In the genomic region with DNA sequence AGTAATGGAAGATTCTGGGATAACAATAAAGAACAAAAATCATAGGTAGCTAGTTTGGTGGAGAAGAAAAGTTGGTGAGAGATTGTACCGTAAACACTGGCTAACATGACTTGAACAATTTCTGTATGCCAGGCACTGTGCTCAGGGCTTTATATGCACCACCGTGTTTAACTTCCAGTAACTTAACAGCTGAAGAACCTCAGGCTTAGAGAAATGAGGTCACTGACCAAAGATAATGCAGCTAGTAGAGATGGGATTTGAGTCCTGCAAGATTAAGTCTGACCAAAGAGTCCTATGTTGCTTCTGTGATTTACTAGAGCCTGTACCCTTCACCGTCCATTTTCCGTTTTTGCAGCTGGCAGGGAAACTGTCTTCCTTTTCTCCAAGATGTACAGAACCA, we compare ENCODE assay signal across 15 cellular contexts. TPM values are rescaled to one million over a fixed set of nuclear protein-coding genes. Genes with fewer than 3 reads are reported as not detected.
"Had no signal": no experiment of that assay in that cellular context is flagged by ENCODE, and none has a peak within 500 bp of the region (broad histone marks: within the 10 kb centered on the region; RNA-seq: fewer than 3 reads in every experiment).

No MANE protein-coding gene starts in this region.

- H3K27ac ChIP-seq: dorsolateral prefrontal cortex, SJCRH30, tibial nerve had no signal

- DNase-seq: activated CD4-positive, CD25-positive, alpha-beta regulatory T cell treated with anti-CD3 and anti-CD28 coated beads, Interleukin-2, amount 50 U/mL, for 72 hours; activated T-cell treated with anti-CD3 and anti-CD28 coated beads for 4 hours; aorta; dorsolateral prefrontal cortex; glutamatergic neuron; left cardiac atrium; SW 1271 had no signal

- H3K4me3 ChIP-seq: dorsolateral prefrontal cortex, lung, SJCRH30, tibial nerve had no signal

- H3K9me3 ChIP-seq: SJCRH30, tibial nerve had no signal

- H3K9me3 Mint-ChIP-seq: activated naive CD4-positive, alpha-beta T cell treated with anti-CD3 and anti-CD28 coated beads, Interleukin-2, amount 50 U/mL, for 72 hours; neural crest cell had no signal

- ATAC-seq: activated naive CD4-positive, alpha-beta T cell treated with anti-CD3 and anti-CD28 coated beads, Interleukin-2, amount 50 U/mL, for 72 hours; esophagus mucosa; left cardiac atrium had no signal

- H3K27me3 ChIP-seq: dorsolateral prefrontal cortex, SJCRH30, tibial nerve had no signal

RNA-seq across cellular contexts. Expression of gene CASS4, which starts 16.9 kb away (rescaled TPM):
- total RNA-seq: bronchial epithelial cell, osteocyte had no signal
